In the genomic region with DNA sequence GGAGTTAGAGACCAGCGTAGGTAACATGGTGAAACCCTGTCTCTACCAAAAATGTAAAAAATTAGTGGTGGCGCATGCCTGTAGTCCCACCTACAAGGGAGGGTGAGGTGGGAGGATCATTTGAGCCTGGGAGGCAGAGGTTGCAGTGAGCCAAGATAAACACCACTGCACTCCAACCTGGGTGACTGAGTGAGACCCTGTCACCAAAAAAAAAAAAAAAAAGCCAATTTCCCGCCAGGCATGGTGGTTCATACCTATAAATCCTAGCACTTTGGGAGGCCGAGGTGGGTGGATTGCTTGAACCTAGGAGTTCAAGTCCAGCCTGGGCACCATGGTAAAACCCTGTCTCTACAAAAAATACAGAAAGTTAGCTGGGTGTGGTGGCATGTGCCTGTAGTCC, we compare ENCODE assay signal across 28 cellular contexts.
"Had no signal": no experiment of that assay in that cellular context is flagged by ENCODE, and none has a peak within 500 bp of the region (broad histone marks: within the 10 kb centered on the region; RNA-seq: fewer than 3 reads in every experiment).

No MANE protein-coding gene starts in this region.

- H3K27me3 Mint-ChIP-seq: progenitor cell of endocrine pancreas; stimulated activated naive B cell treated with anti-CD40 and anti-IgM and Interleukin-4, amounts not matched to agents 10 μg/mL and 1 μg/mL and 100 μg/mL, for 72 hours; stimulated activated naive CD8-positive, alpha-beta T cell treated with anti-CD3 and anti-CD28 coated beads, Interleukin-15, Interleukin-2, amounts not matched to agents 100 ng/mL and 50 ng/mL, for 24 hours; type B pancreatic cell had no signal

- H3K36me3 ChIP-seq: neural progenitor cell, ovary, right lobe of liver, sigmoid colon, thoracic aorta, thyroid gland, uterus had no signal

- FAIRE-seq: small intestine had no signal

- H3K9me3 ChIP-seq: ovary, psoas muscle, right lobe of liver, sigmoid colon, stomach, thoracic aorta, thyroid gland, tibial nerve, upper lobe of right lung, uterus had no signal

- H3K27me3 ChIP-seq: neural progenitor cell, ovary, right lobe of liver, sigmoid colon, stomach, thyroid gland, tibial nerve, upper lobe of right lung, uterus had no signal

- H2AFZ ChIP-seq: neural progenitor cell, parathyroid adenoma had no signal

- H3K4me3 Mint-ChIP-seq: natural killer cell; nephron; neural progenitor cell; stimulated activated effector memory CD8-positive, alpha-beta T cell treated with anti-CD3 and anti-CD28 coated beads, Interleukin-12 subunit alpha, Interleukin-12 subunit beta, amount 100 ng/mL, for 72 hours; stimulated activated naive B cell treated with anti-CD40 and anti-IgM and Interleukin-4, amounts not matched to agents 10 μg/mL and 1 μg/mL and 100 μg/mL, for 72 hours; stimulated activated naive CD8-positive, alpha-beta T cell treated with anti-CD3 and anti-CD28 coated beads, Interleukin-15, Interleukin-2, amounts not matched to agents 100 ng/mL and 50 ng/mL, for 24 hours; type B pancreatic cell had no signal

- H3K27ac Mint-ChIP-seq: natural killer cell; nephron; neural progenitor cell; progenitor cell of endocrine pancreas; stimulated activated effector memory CD8-positive, alpha-beta T cell treated with anti-CD3 and anti-CD28 coated beads, Interleukin-12 subunit alpha, Interleukin-12 subunit beta, amount 100 ng/mL, for 72 hours; stimulated activated naive B cell treated with anti-CD40 and anti-IgM and Interleukin-4, amounts not matched to agents 10 μg/mL and 1 μg/mL and 100 μg/mL, for 72 hours; stimulated activated naive CD8-positive, alpha-beta T cell treated with anti-CD3 and anti-CD28 coated beads, Interleukin-15, Interleukin-2, amounts not matched to agents 100 ng/mL and 50 ng/mL, for 24 hours; type B pancreatic cell had no signal

- H3K4me1 ChIP-seq: parathyroid adenoma, psoas muscle, right lobe of liver, uterus had no signal

- H3K4me3 ChIP-seq: neural progenitor cell, ovary, psoas muscle, right lobe of liver, sigmoid colon, stomach, thoracic aorta, thyroid gland, tibial nerve, upper lobe of right lung, uterus had no signal

- H3K36me3 Mint-ChIP-seq: natural killer cell had no signal

- DNase-seq: natural killer cell; occipital lobe; ovary; posterior cingulate gyrus; psoas muscle; right cardiac atrium; right lobe of liver; sigmoid colon; small intestine; stimulated activated CD4-positive, alpha-beta T cell treated with anti-CD3 and anti-CD28 coated beads, Interleukin-15, amount 100 ng/mL, for 24 hours; stimulated activated CD4-positive, alpha-beta T cell treated with anti-CD3 and anti-CD28 coated beads, Interleukin-2, amount 100 ng/mL, for 24 hours; stimulated activated CD4-positive, alpha-beta T cell treated with anti-CD3 and anti-CD28 coated beads, Interleukin-2, amount 100 ng/mL, for 48 hours; stimulated activated CD4-positive, alpha-beta T cell treated with anti-CD3 and anti-CD28 coated beads, Interleukin-4, amount 100 ng/mL, for 24 hours; stimulated activated naive B cell treated with anti-CD40 and anti-IgM and Interleukin-4, amounts not matched to agents 10 μg/mL and 1 μg/mL and 100 μg/mL, for 72 hours; stimulated activated naive CD4-positive, alpha-beta T cell treated with Interleukin-2 at 50 U/mL for 16 hours; stomach; thyroid gland; upper lobe of right lung; uterus had no signal

- H3K27ac ChIP-seq: neural progenitor cell, ovary, parathyroid adenoma, psoas muscle, right lobe of liver, sigmoid colon, stomach, thoracic aorta, thyroid gland, tibial nerve, upper lobe of right lung, uterus had no signal

- H3K9me3 Mint-ChIP-seq: natural killer cell; nephron; neural progenitor cell; stimulated activated effector memory CD8-positive, alpha-beta T cell treated with anti-CD3 and anti-CD28 coated beads, Interleukin-12 subunit alpha, Interleukin-12 subunit beta, amount 100 ng/mL, for 72 hours; stimulated activated naive B cell treated with anti-CD40 and anti-IgM and Interleukin-4, amounts not matched to agents 10 μg/mL and 1 μg/mL and 100 μg/mL, for 72 hours; stimulated activated naive CD8-positive, alpha-beta T cell treated with anti-CD3 and anti-CD28 coated beads, Interleukin-15, Interleukin-2, amounts not matched to agents 100 ng/mL and 50 ng/mL, for 24 hours; type B pancreatic cell had no signal

- ATAC-seq: natural killer cell; psoas muscle; right cardiac atrium; right lobe of liver; stimulated activated effector memory CD8-positive, alpha-beta T cell treated with anti-CD3 and anti-CD28 coated beads, Interleukin-12 subunit alpha, Interleukin-12 subunit beta, amount 100 ng/mL, for 72 hours; stimulated activated naive B cell treated with anti-CD40 and anti-IgM and Interleukin-4, amounts not matched to agents 10 μg/mL and 1 μg/mL and 100 μg/mL, for 72 hours; upper lobe of right lung had no signal

- H3K4me2 ChIP-seq: neural progenitor cell had no signal

- H3K9ac ChIP-seq: neural progenitor cell, parathyroid adenoma had no signal
